8 cellular contexts compared by ENCODE assay signal in the genomic region with DNA sequence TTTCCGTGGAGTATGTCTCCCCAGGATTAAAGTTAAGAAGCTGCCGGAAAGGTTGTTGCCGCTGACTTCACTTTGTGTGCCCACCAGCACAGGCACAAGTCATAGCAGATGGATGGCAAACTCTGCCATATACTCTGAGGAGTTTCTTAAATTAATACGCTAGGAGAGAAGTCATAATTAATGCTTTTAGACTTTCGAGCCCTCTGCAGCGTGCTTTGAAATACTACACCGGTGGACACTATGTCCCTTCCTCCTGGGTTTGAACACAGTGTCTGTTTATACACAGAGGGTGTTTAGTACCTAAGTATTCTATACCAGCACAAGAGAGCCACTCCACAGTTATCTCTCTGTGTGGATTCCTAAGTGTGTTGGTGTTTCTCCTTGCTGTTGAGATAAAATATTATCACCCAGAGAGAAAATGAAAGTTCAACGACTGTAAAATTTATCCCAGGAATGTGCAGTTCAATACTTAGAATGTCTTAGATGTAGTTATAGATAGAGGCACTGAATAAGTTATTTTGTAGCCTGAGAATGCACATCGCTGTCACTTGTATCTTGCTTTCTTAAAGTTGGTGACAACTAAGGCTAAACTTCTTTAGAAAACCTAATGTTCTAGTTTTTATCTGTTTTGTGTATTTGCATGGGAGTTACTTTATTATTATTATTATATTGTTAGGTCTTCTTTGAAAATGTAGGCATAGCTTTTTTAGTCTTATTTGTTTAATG. TPM values are rescaled to one million over a fixed set of nuclear protein-coding genes. Genes with fewer than 3 reads are reported as not detected.
DNase-seq lines count a peak whose midpoint lies in the region; ATAC-seq, FAIRE-seq and TF ChIP-seq lines count a peak whose summit lies in the region.

No MANE protein-coding gene starts in this region.

- H3K4ac ChIP-seq in H1 (replicated peaks; ENCODE audit: insufficient read length, low read depth, low read length), result no peak overlapping the region

- no peak for TF ChIP-seq RAD21 in H1 (IDR thresholded peaks at IDR 0.05 in 1 of 2, conservative IDR thresholded peaks at IDR 0.05 in 1 of 2; ENCODE audit: low read depth in 2 of 2, low read length in 2 of 2)

- H4K5ac ChIP-seq in H1 (ENCODE audit: insufficient read length, low read depth, low read length), result no peak overlapping the region

- FAIRE-seq in H1 (lab: Jason Lieb, UNC) (no peak), HTR-8/SVneo (lab: Jason Lieb, UNC) (no peak)

- no peak for ATAC-seq in naive thymus-derived CD8-positive, alpha-beta T cell

- peak; percentile 81 for DNase-seq in activated CD4-positive, alpha-beta T cell treated with anti-CD3 and anti-CD28 coated beads, Interleukin-2, amount 10 ng/mL, durations not matched to agents 24 days and 14 days
- DNase-seq in activated CD4-positive, alpha-beta T cell treated with anti-CD3 and anti-CD28 coated beads for 48 hours, result no peak
- peak; percentile 58 for DNase-seq in RPMI8226
- DNase-seq in H1 (ENCODE audit: low read depth in 1 of 2, low spot score in 2 of 2), result no peak
- DNase-seq in naive thymus-derived CD8-positive, alpha-beta T cell, result no peak
- no peak for DNase-seq in iPS-NIHi7 (ENCODE audit: extremely low spot score)
- DNase-seq in HTR-8/SVneo (ENCODE audit: insufficient read length, low spot score), result no peak
- no peak for DNase-seq in activated CD4-positive, alpha-beta T cell treated with anti-CD3 and anti-CD28 coated beads, Interleukin-2, amount 50 U/mL, for 1 hour

- no peaks in the 10 kb centered on the region; the same call in 1 of the 2 replicates for H3K79me1 ChIP-seq in H1 (ENCODE audit: low read depth, low read length)

- no peak overlapping the region for H3K23ac ChIP-seq in H1 (ENCODE audit: insufficient read length)

- peaks cover 0 to 55% of the 10 kb centered on the region in 2 experiments; a peak in 2 of 4 replicates for H3K79me2 ChIP-seq in H1 (ENCODE audit: control insufficient read depth in 1 of 2, insufficient read depth in 2 of 2, low read length in 2 of 2)

- no peak overlapping the region for H2BK15ac ChIP-seq in H1 (ENCODE audit: low read length)

- peaks cover 0 to 5% (median 2%) of the 10 kb centered on the region in 4 experiments; a peak in 4 of 7 replicates for H3K4me1 ChIP-seq in H1 (replicated peaks in 1 of 4; ENCODE audit: control insufficient read depth in 3 of 4, insufficient read depth in 4 of 4, low read length in 3 of 4)

- H4K8ac ChIP-seq in H1 (ENCODE audit: extremely low read depth, insufficient read depth, low read length), result no peak overlapping the region

- H2BK120ac ChIP-seq in H1 (replicated peaks; ENCODE audit: low read depth, low read length), result no peak overlapping the region

- H3K4me3 Mint-ChIP-seq in activated CD4-positive, alpha-beta T cell treated with anti-CD3 and anti-CD28 coated beads, Interleukin-2, amount 10 ng/mL, durations not matched to agents 24 days and 14 days, result peak overlapping the region; percentile 83
- H3K4me3 Mint-ChIP-seq in naive thymus-derived CD8-positive, alpha-beta T cell, result peak overlapping the region; percentile 77 to 99 (median 98)

- no peak overlapping the region for H3K27ac ChIP-seq in H1 (ENCODE audit: low read depth, low read length)

- no peaks in the 10 kb centered on the region for H3K9me3 ChIP-seq in H1 (ENCODE audit: insufficient read depth in 2 of 2, low read depth in 1 of 2, low read length in 1 of 2)

- H2AFZ ChIP-seq in H1 (ENCODE audit: low read length), result no peak overlapping the region

- no peak overlapping the region for H2BK5ac ChIP-seq in H1 (ENCODE audit: low read depth, low read length)

- no peak for TF ChIP-seq EP300 in H1 (IDR thresholded peaks at IDR 0.05; ENCODE audit: borderline replicate concordance in 1 of 2, low read depth in 2 of 2, low read length in 2 of 2)

- H3K4me3 ChIP-seq in H1 (ENCODE audit: extremely low read depth in 1 of 4, insufficient read depth in 2 of 4, low read depth in 3 of 4, low read length in 4 of 4), result peak overlapping the region; percentile 66 to 86 (median 76)

- H3K36me3 ChIP-seq in H1 (ENCODE audit: control insufficient read depth in 2 of 4, insufficient read depth in 4 of 4, low read length in 3 of 4), result no peaks in the 10 kb centered on the region

- H2BK12ac ChIP-seq in H1 (ENCODE audit: low read depth, low read length), result no peak overlapping the region

- no peak for TF ChIP-seq CTCF in H1 (IDR thresholded peaks at IDR 0.05; ENCODE audit: control extremely low read depth in 1 of 3, insufficient read depth in 1 of 3, low read depth in 1 of 3, low read length in 3 of 3)

- no peak overlapping the region for H2AK5ac ChIP-seq in H1 (ENCODE audit: low read depth, low read length)

- no peak overlapping the region for H3K56ac ChIP-seq in H1 (replicated peaks; ENCODE audit: insufficient read length, low read depth, low read length)

- H2BK20ac ChIP-seq in H1 (ENCODE audit: low read length), result no peak overlapping the region

- H3K23me2 ChIP-seq in H1 (ENCODE audit: low read depth, low read length), result no peaks in the 10 kb centered on the region; the same call in 1 of the 2 replicates

- POLR2A ChIA-PET in H1 (lab: Charles Lee; ENCODE audit: partially characterized antibody), result no interaction called here
- POLR2A ChIA-PET in naive thymus-derived CD8-positive, alpha-beta T cell (lab: Charles Lee), result interaction anchor here (0.7 to 7.7 kb wide), 24 partner anchors 7 to 173 kb away, joined by 3 to 194 read pairs (median 10); no protein-coding TSS in a partner anchor

- peak overlapping the region; percentile 80 to 91 for H3K4me2 ChIP-seq in H1 (ENCODE audit: insufficient read depth in 1 of 2, low read depth in 2 of 2, low read length in 2 of 2)

- no peaks in the 10 kb centered on the region for H3K27me3 Mint-ChIP-seq in activated CD4-positive, alpha-beta T cell treated with anti-CD3 and anti-CD28 coated beads, Interleukin-2, amount 10 ng/mL, durations not matched to agents 24 days and 14 days
- H3K27me3 Mint-ChIP-seq in naive thymus-derived CD8-positive, alpha-beta T cell, result no peaks in the 10 kb centered on the region

- H3K9me3 Mint-ChIP-seq in activated CD4-positive, alpha-beta T cell treated with anti-CD3 and anti-CD28 coated beads, Interleukin-2, amount 10 ng/mL, durations not matched to agents 24 days and 14 days, result no peaks in the 10 kb centered on the region
- no peaks in the 10 kb centered on the region for H3K9me3 Mint-ChIP-seq in naive thymus-derived CD8-positive, alpha-beta T cell

- H3K18ac ChIP-seq in H1 (ENCODE audit: extremely low read depth, low read length), result no peak overlapping the region

- H3K14ac ChIP-seq in H1 (ENCODE audit: insufficient read length), result no peak overlapping the region

- peak overlapping the region in 2 of 4 experiments; percentile 37 to 49; a peak in 2 of 7 replicates for H3K9ac ChIP-seq in H1 (replicated peaks in 1 of 4; ENCODE audit: extremely low read depth in 1 of 4, low read depth in 3 of 4, low read length in 3 of 4)

- CTCF ChIA-PET in H1 (lab: Charles Lee; ENCODE audit: partially characterized antibody), result no interaction called here

- no peaks in the 10 kb centered on the region for H4K20me1 ChIP-seq in H1 (replicated peaks in 1 of 2; ENCODE audit: control insufficient read depth in 1 of 2, insufficient read depth in 2 of 2, low read length in 2 of 2)

- peaks cover 47% of the 10 kb centered on the region for H3K4me1 Mint-ChIP-seq in activated CD4-positive, alpha-beta T cell treated with anti-CD3 and anti-CD28 coated beads, Interleukin-2, amount 10 ng/mL, durations not matched to agents 24 days and 14 days
- H3K4me1 Mint-ChIP-seq in naive thymus-derived CD8-positive, alpha-beta T cell, result peaks cover 32 to 67% (median 59%) of the 10 kb centered on the region in 4 donors

- H4K91ac ChIP-seq in H1 (replicated peaks; ENCODE audit: insufficient read length, low read length), result no peak overlapping the region

- TF ChIP-seq POLR2A in H1 (IDR thresholded peaks at IDR 0.05; ENCODE audit: control extremely low read depth in 1 of 2, low read depth in 2 of 2, low read length in 2 of 2), result no peak

- H3K36me3 Mint-ChIP-seq in activated CD4-positive, alpha-beta T cell treated with anti-CD3 and anti-CD28 coated beads, Interleukin-2, amount 10 ng/mL, durations not matched to agents 24 days and 14 days (ENCODE audit: low read depth), result peaks cover 39% of the 10 kb centered on the region
- peaks cover 9 to 20% (median 12%) of the 10 kb centered on the region in 3 donors for H3K36me3 Mint-ChIP-seq in naive thymus-derived CD8-positive, alpha-beta T cell

- intact Hi-C loops in activated CD4-positive, alpha-beta T cell treated with anti-CD3 and anti-CD28 coated beads, Interleukin-2, amount 10 ng/mL, durations not matched to agents 24 days and 14 days (cut with micrococcal nuclease), result loop anchor here (2.0 to 5.0 kb wide), 2 partner anchors 172 to 1070 kb away; no protein-coding TSS in a partner anchor

- H3K27me3 ChIP-seq in H1 (replicated peaks in 1 of 4; ENCODE audit: control insufficient read depth in 3 of 4, extremely low read depth in 1 of 4, insufficient read depth in 3 of 4, low read length in 3 of 4), result peaks cover 0 to 17% (median 7%) of the 10 kb centered on the region in 4 experiments; a peak in 4 of 7 replicates

- H3K27ac Mint-ChIP-seq in activated CD4-positive, alpha-beta T cell treated with anti-CD3 and anti-CD28 coated beads, Interleukin-2, amount 10 ng/mL, durations not matched to agents 24 days and 14 days, result peak overlapping the region; percentile 94
- H3K27ac Mint-ChIP-seq in naive thymus-derived CD8-positive, alpha-beta T cell, result peak overlapping the region; percentile 92 to 99 (median 98)

- WGBS in H1 (ENCODE audit: extremely low coverage in 1 of 2, insufficient coverage in 1 of 2, insufficient read length in 1 of 2, insufficient replicate concordance in 2 of 2, low coverage in 1 of 2, low lambda C conversion rate in 2 of 2, missing lambda C conversion rate in 1 of 2), 2 experiments, result 27% methylated on average over 9 of the region's 9 CpGs; no CpG with 5 or more reads in 1 of the 2 experiments

TF ChIP-seq in H1, 55 proteins besides CTCF, POLR2A, EP300 and RAD21 (continues in another document):
- TF ChIP-seq SIN3A (conservative IDR thresholded peaks at IDR 0.05 in 1 of 2, IDR thresholded peaks at IDR 0.05 in 1 of 2; ENCODE audit: low read depth in 1 of 2, low read length in 2 of 2) (no peak), TEAD4 (IDR thresholded peaks at IDR 0.05; ENCODE audit: low read depth, low read length) (no peak)

RNA-seq across cellular contexts. Expression of a gene that starts 1.6 kb away (rescaled TPM):
- total RNA-seq in activated CD4-positive, alpha-beta T cell treated with anti-CD3 and anti-CD28 coated beads, Interleukin-2, amount 10 ng/mL, durations not matched to agents 24 days and 14 days, result 296 and 298 TPM in 2 replicates
- 16.1 and 16.4 TPM in 2 replicates for total RNA-seq in H1 (2021; fragmentation: NEBNext Ultra II Directional; extraction: Animal tissue kit (Norgen Biotek cat#: 25700))
- polyA plus RNA-seq in H1 (2011; rRNA removed), result 5.0 TPM in 2 replicates
- polyA plus RNA-seq in H1 (2011; cell fraction: cytosol; rRNA removed), result 4.4 TPM
- 7.4 TPM for polyA plus RNA-seq in H1 (2011; cell fraction: nucleus; rRNA removed)
- polyA plus RNA-seq in H1 (2012, experiment 1 of 2), result 4.3 to 8.6 TPM (median 7.5 TPM) in 4 replicates
- polyA plus RNA-seq in H1 (2012, experiment 2 of 2), result 0.39 TPM
- polyA plus RNA-seq in H1 (2013, experiment 1 of 2), result 6.3 TPM
- 6.4 TPM for polyA plus RNA-seq in H1 (2013, experiment 2 of 2)
- 43.2 and 45.6 TPM in 2 replicates for polyA minus RNA-seq in H1 (2011; rRNA and poly(A)+ RNA removed)
- 16.0 TPM for polyA minus RNA-seq in H1 (2011; cell fraction: cytosol; rRNA and poly(A)+ RNA removed)
- 54.6 TPM for polyA minus RNA-seq in H1 (2011; cell fraction: nucleus; rRNA and poly(A)+ RNA removed)
- total RNA-seq in naive thymus-derived CD8-positive, alpha-beta T cell, result 100 to 1,000 TPM; 419 to 423 TPM
- 100 to 1,000 TPM; 298 to 370 (median 331) TPM for polyA plus RNA-seq in naive thymus-derived CD8-positive, alpha-beta T cell

Comparison
In these comparisons a context has a peak if more than half of its experiments do, and no peak if none do; other contexts are left out.
1. DNase-seq: peak in activated CD4-positive, alpha-beta T cell treated with anti-CD3 and anti-CD28 coated beads, Interleukin-2, amount 10 ng/mL, durations not matched to agents 24 days and 14 days (single experiment) and RPMI8226 (single experiment); none in activated CD4-positive, alpha-beta T cell treated with anti-CD3 and anti-CD28 coated beads for 48 hours (single experiment), H1 (0 of 2), naive thymus-derived CD8-positive, alpha-beta T cell (0 of 10), iPS-NIHi7 (single experiment), HTR-8/SVneo (single experiment) and activated CD4-positive, alpha-beta T cell treated with anti-CD3 and anti-CD28 coated beads, Interleukin-2, amount 50 U/mL, for 1 hour (single experiment).
2. RNA of a gene that starts 1.6 kb away (total RNA-seq): 419 to 423 TPM in naive thymus-derived CD8-positive, alpha-beta T cell and 296 to 298 TPM in activated CD4-positive, alpha-beta T cell treated with anti-CD3 and anti-CD28 coated beads, Interleukin-2, amount 10 ng/mL, durations not matched to agents 24 days and 14 days; 16.1 to 16.4 TPM in H1; every median in the first group is over 10 times any median in the second.